2 cellular contexts compared by ENCODE assay signal in the genomic region with DNA sequence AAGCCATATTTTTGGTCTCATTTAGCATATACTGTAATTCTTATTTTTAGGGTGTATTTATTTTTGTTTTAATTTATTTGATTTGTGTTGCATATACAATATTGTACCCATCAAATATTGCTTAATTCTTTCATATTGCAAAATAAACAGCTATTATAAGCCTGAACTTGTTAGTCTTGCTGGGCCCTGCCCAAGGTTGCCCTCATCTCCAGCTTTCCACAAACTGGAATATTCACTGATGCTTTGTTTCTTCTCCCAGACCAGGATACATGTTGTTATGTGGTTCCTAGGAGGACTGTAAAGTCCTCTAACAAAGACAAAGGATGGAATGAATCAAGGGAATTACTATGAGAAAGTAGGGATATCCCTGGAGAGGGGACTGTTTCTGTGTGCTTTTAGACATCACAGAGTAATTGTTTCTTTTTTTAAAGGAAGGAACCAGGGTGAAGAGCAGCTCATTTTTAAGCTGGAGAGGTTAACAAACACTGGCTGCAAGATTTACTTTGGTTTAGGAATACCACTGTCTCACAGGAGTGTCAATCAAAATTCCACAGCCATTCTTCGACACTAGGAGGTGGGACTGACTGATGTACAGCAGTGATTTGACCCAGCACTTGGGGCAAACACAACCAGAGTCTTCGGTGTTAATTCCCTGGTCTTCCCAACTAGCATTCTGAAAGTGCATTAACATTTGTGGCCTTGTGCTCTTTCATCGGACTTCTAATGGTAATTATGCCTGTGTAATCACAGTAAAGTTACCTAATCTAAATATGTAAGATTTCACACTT.
TF ChIP-seq lines count a peak whose summit lies in the region.

No MANE protein-coding gene starts in this region.

TF ChIP-seq in HEK293T, 16 proteins besides CTCF, POLR2A, EP300 and RAD21 (continued from another document):
- TF ChIP-seq, protein P1, sequence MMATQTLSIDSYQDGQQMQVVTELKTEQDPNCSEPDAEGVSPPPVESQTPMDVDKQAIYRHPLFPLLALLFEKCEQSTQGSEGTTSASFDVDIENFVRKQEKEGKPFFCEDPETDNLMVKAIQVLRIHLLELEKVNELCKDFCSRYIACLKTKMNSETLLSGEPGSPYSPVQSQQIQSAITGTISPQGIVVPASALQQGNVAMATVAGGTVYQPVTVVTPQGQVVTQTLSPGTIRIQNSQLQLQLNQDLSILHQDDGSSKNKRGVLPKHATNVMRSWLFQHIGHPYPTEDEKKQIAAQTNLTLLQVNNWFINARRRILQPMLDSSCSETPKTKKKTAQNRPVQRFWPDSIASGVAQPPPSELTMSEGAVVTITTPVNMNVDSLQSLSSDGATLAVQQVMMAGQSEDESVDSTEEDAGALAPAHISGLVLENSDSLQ (IDR thresholded peaks at IDR 0.05) = peak; percentile 91

TF ChIP-seq in GM12878, 131 proteins besides CTCF, POLR2A, EP300 and RAD21:
- TF ChIP-seq, protein P1 (IDR thresholded peaks at IDR 0.05) = peak; percentile 39
- TF ChIP-seq, protein P2, sequence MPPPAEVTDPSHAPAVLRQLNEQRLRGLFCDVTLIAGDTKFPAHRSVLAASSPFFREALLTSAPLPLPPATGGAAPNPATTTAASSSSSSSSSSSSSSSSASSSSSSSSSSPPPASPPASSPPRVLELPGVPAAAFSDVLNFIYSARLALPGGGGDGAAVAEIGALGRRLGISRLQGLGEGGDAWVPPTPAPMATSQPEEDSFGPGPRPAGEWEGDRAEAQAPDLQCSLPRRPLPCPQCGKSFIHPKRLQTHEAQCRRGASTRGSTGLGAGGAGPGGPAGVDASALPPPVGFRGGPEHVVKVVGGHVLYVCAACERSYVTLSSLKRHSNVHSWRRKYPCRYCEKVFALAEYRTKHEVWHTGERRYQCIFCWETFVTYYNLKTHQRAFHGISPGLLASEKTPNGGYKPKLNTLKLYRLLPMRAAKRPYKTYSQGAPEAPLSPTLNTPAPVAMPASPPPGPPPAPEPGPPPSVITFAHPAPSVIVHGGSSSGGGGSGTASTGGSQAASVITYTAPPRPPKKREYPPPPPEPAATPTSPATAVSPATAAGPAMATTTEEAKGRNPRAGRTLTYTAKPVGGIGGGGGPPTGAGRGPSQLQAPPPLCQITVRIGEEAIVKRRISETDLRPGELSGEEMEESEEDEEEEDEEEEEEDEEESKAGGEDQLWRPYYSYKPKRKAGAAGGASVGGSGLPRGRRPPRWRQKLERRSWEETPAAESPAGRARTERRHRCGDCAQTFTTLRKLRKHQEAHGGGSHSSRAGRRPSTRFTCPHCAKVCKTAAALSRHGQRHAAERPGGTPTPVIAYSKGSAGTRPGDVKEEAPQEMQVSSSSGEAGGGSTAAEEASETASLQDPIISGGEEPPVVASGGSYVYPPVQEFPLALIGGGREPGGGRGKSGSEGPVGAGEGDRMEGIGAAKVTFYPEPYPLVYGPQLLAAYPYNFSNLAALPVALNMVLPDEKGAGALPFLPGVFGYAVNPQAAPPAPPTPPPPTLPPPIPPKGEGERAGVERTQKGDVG (CRISPR knock-in tag; IDR thresholded peaks at IDR 0.05) = no peak
